Comparison of ENCODE assay signal across 1 cellular context in the genomic region with DNA sequence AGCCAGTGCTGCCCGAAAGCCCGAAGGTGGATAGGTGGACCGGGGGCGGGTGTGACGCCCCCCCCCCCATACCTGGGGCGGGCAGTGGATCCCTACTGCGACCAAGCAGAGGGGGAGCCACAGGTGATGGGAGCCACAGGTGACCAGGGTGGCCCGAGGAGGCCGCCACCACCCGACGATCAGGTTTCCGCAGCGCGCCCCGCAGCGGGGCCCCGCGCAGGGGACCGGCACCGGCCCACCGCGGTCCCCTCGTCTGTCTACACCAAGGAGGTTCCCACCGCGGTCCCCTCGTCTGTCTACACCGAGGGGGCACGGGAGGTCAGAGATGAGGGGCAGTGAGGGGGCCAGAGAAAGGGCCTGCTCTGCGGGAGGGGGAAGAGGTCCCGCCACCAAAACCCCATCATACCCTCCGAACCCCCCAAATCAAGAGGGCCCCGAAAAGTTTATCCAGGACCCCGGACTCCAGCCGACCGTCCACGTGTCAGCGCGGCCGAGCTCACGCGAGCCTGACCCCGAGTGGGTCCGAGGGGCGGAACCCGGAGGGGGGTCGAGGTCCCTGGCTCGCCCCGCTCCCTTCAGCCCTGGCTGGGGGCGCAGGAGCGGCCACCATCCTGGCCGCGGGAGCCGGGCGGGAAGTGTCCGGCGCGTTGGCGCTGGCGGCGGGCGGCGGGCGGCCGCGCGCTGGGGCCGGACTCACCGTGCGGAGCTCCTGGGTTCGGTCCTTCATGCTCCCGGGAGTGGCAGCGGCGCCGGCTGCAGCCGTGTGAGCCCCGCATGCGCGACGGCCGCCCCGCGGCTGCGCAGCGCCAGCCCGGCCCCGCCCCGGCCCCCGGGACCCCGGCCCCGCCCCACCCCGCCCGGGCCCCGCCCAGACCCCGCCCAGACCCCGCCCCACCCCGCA.
TF ChIP-seq lines count a peak whose summit lies in the region.

A gene (minus strand): TSS at position 765 of the 901 bp plus-strand sequence. CDS start 38 bp downstream, at position 727.

TF ChIP-seq in HepG2, 621 proteins besides CTCF, POLR2A, EP300 and RAD21 (continued from another document):
- TF ChIP-seq, protein P1, sequence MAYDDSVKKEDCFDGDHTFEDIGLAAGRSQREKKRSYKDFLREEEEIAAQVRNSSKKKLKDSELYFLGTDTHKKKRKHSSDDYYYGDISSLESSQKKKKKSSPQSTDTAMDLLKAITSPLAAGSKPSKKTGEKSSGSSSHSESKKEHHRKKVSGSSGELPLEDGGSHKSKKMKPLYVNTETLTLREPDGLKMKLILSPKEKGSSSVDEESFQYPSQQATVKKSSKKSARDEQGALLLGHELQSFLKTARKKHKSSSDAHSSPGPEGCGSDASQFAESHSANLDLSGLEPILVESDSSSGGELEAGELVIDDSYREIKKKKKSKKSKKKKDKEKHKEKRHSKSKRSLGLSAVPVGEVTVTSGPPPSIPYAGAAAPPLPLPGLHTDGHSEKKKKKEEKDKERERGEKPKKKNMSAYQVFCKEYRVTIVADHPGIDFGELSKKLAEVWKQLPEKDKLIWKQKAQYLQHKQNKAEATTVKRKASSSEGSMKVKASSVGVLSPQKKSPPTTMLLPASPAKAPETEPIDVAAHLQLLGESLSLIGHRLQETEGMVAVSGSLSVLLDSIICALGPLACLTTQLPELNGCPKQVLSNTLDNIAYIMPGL (CRISPR knock-in tag; IDR thresholded peaks at IDR 0.05; ENCODE audit: borderline replicate concordance in 1 of 2, low read depth in 1 of 2) = no peak
- TF ChIP-seq, protein P2, sequence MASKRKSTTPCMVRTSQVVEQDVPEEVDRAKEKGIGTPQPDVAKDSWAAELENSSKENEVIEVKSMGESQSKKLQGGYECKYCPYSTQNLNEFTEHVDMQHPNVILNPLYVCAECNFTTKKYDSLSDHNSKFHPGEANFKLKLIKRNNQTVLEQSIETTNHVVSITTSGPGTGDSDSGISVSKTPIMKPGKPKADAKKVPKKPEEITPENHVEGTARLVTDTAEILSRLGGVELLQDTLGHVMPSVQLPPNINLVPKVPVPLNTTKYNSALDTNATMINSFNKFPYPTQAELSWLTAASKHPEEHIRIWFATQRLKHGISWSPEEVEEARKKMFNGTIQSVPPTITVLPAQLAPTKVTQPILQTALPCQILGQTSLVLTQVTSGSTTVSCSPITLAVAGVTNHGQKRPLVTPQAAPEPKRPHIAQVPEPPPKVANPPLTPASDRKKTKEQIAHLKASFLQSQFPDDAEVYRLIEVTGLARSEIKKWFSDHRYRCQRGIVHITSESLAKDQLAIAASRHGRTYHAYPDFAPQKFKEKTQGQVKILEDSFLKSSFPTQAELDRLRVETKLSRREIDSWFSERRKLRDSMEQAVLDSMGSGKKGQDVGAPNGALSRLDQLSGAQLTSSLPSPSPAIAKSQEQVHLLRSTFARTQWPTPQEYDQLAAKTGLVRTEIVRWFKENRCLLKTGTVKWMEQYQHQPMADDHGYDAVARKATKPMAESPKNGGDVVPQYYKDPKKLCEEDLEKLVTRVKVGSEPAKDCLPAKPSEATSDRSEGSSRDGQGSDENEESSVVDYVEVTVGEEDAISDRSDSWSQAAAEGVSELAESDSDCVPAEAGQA (IDR thresholded peaks at IDR 0.05; ENCODE audit: low read depth) = no peak
- TF ChIP-seq, protein P2 (CRISPR knock-in tag; IDR thresholded peaks at IDR 0.05; ENCODE audit: borderline replicate concordance) = no peak
- TF ChIP-seq, protein P3, sequence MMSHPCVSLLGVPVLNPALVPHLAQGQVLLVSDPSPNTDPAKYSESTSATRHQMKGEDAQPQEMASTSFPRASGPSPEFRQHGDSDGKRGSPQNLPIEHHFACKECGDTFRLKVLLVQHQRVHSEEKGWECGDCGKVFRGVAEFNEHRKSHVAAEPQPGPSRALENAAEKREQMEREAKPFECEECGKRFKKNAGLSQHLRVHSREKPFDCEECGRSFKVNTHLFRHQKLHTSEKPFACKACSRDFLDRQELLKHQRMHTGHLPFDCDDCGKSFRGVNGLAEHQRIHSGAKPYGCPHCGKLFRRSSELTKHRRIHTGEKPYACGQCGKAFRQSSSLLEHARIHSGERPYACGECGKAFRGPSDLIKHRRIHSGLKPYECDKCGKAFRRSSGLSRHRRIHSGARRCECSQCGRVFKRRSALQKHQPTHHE (CRISPR knock-in tag; IDR thresholded peaks at IDR 0.05; ENCODE audit: borderline replicate concordance) = no peak
- TF ChIP-seq ZNF446 (CRISPR knock-in tag; IDR thresholded peaks at IDR 0.05) = 0 out of 2 replicates have a peak, but pooled peaks have one; percentile 38
- TF ChIP-seq, protein P4, sequence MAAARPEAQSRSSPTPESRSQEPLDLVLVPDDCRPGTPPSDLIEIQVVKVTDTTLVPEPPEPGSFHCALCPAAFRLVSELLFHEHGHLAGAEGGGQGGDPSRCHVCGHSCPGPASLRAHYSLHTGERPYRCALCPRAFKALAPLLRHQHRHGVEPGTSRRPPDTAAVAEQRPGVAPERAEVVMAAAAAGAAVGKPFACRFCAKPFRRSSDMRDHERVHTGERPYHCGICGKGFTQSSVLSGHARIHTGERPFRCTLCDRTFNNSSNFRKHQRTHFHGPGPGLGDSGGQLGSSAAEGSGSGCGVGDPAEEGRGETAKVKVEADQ (CRISPR knock-in tag; IDR thresholded peaks at IDR 0.05; ENCODE audit: borderline replicate concordance) = 0 out of 2 replicates have a peak, but pooled peaks have one; percentile 48
- no peak for TF ChIP-seq ZSCAN21 (CRISPR knock-in tag; IDR thresholded peaks at IDR 0.05; ENCODE audit: borderline replicate concordance)
- TF ChIP-seq YEATS4 (CRISPR knock-in tag; IDR thresholded peaks at IDR 0.05; ENCODE audit: borderline replicate concordance) = peak; percentile 43; the same call in 1 of the 2 replicates
- TF ChIP-seq, protein P5, sequence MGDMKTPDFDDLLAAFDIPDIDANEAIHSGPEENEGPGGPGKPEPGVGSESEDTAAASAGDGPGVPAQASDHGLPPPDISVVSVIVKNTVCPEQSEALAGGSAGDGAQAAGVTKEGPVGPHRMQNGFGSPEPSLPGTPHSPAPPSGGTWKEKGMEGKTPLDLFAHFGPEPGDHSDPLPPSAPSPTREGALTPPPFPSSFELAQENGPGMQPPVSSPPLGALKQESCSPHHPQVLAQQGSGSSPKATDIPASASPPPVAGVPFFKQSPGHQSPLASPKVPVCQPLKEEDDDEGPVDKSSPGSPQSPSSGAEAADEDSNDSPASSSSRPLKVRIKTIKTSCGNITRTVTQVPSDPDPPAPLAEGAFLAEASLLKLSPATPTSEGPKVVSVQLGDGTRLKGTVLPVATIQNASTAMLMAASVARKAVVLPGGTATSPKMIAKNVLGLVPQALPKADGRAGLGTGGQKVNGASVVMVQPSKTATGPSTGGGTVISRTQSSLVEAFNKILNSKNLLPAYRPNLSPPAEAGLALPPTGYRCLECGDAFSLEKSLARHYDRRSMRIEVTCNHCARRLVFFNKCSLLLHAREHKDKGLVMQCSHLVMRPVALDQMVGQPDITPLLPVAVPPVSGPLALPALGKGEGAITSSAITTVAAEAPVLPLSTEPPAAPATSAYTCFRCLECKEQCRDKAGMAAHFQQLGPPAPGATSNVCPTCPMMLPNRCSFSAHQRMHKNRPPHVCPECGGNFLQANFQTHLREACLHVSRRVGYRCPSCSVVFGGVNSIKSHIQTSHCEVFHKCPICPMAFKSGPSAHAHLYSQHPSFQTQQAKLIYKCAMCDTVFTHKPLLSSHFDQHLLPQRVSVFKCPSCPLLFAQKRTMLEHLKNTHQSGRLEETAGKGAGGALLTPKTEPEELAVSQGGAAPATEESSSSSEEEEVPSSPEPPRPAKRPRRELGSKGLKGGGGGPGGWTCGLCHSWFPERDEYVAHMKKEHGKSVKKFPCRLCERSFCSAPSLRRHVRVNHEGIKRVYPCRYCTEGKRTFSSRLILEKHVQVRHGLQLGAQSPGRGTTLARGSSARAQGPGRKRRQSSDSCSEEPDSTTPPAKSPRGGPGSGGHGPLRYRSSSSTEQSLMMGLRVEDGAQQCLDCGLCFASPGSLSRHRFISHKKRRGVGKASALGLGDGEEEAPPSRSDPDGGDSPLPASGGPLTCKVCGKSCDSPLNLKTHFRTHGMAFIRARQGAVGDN (CRISPR knock-in tag; IDR thresholded peaks at IDR 0.05) = peak; percentile 66
- no peak for TF ChIP-seq ZNF234 (CRISPR knock-in tag; conservative IDR thresholded peaks at IDR 0.05)
- TF ChIP-seq NFATC3 (CRISPR knock-in tag; IDR thresholded peaks at IDR 0.05) = no peak
- TF ChIP-seq ZNF136 (CRISPR knock-in tag; IDR thresholded peaks at IDR 0.05; ENCODE audit: low read depth) = no peak
- TF ChIP-seq, protein P6, sequence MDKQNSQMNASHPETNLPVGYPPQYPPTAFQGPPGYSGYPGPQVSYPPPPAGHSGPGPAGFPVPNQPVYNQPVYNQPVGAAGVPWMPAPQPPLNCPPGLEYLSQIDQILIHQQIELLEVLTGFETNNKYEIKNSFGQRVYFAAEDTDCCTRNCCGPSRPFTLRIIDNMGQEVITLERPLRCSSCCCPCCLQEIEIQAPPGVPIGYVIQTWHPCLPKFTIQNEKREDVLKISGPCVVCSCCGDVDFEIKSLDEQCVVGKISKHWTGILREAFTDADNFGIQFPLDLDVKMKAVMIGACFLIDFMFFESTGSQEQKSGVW (CRISPR knock-in tag; IDR thresholded peaks at IDR 0.05; ENCODE audit: borderline replicate concordance) = no peak
- no peak for TF ChIP-seq SMC3 (IDR thresholded peaks at IDR 0.05; ENCODE audit: low read length)
- no peak for TF ChIP-seq ZNF749 (CRISPR knock-in tag; IDR thresholded peaks at IDR 0.05; ENCODE audit: borderline replicate concordance)
- TF ChIP-seq SUZ12 (IDR thresholded peaks at IDR 0.05; ENCODE audit: low read depth, low read length) = no peak
- no peak for TF ChIP-seq ZNF30 (CRISPR knock-in tag; IDR thresholded peaks at IDR 0.05)
- TF ChIP-seq MTA1 (CRISPR knock-in tag; IDR thresholded peaks at IDR 0.05; ENCODE audit: borderline replicate concordance) = no peak
- no peak for TF ChIP-seq ISL2 (CRISPR knock-in tag; IDR thresholded peaks at IDR 0.05)
- no peak for TF ChIP-seq SMAD3 (CRISPR knock-in tag; IDR thresholded peaks at IDR 0.05)
- TF ChIP-seq MXI1 (IDR thresholded peaks at IDR 0.05; ENCODE audit: borderline replicate concordance, low read depth, low read length) = peak; percentile 15; the same call in 1 of the 3 replicates
- no peak for TF ChIP-seq MTF1 (CRISPR knock-in tag; IDR thresholded peaks at IDR 0.05)
- TF ChIP-seq MEF2D (CRISPR knock-in tag; IDR thresholded peaks at IDR 0.05) = no peak
- TF ChIP-seq, protein P7, sequence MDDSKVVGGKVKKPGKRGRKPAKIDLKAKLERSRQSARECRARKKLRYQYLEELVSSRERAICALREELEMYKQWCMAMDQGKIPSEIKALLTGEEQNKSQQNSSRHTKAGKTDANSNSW (CRISPR knock-in tag; IDR thresholded peaks at IDR 0.05; ENCODE audit: borderline replicate concordance) = no peak
- TF ChIP-seq ZNF264 (CRISPR knock-in tag; IDR thresholded peaks at IDR 0.05) = no peak
- TF ChIP-seq, protein P8, sequence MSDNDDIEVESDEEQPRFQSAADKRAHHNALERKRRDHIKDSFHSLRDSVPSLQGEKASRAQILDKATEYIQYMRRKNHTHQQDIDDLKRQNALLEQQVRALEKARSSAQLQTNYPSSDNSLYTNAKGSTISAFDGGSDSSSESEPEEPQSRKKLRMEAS (IDR thresholded peaks at IDR 0.05) = peak; percentile 62
- TF ChIP-seq, protein P9, sequence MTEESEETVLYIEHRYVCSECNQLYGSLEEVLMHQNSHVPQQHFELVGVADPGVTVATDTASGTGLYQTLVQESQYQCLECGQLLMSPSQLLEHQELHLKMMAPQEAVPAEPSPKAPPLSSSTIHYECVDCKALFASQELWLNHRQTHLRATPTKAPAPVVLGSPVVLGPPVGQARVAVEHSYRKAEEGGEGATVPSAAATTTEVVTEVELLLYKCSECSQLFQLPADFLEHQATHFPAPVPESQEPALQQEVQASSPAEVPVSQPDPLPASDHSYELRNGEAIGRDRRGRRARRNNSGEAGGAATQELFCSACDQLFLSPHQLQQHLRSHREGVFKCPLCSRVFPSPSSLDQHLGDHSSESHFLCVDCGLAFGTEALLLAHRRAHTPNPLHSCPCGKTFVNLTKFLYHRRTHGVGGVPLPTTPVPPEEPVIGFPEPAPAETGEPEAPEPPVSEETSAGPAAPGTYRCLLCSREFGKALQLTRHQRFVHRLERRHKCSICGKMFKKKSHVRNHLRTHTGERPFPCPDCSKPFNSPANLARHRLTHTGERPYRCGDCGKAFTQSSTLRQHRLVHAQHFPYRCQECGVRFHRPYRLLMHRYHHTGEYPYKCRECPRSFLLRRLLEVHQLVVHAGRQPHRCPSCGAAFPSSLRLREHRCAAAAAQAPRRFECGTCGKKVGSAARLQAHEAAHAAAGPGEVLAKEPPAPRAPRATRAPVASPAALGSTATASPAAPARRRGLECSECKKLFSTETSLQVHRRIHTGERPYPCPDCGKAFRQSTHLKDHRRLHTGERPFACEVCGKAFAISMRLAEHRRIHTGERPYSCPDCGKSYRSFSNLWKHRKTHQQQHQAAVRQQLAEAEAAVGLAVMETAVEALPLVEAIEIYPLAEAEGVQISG (CRISPR knock-in tag; IDR thresholded peaks at IDR 0.05) = 0 out of 2 replicates have a peak, but pooled peaks have one; percentile 3
- TF ChIP-seq, protein P10, sequence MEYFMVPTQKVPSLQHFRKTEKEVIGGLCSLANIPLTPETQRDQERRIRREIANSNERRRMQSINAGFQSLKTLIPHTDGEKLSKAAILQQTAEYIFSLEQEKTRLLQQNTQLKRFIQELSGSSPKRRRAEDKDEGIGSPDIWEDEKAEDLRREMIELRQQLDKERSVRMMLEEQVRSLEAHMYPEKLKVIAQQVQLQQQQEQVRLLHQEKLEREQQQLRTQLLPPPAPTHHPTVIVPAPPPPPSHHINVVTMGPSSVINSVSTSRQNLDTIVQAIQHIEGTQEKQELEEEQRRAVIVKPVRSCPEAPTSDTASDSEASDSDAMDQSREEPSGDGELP (IDR thresholded peaks at IDR 0.05; ENCODE audit: borderline replicate concordance, low read depth) = no peak
- TF ChIP-seq ZFY (CRISPR knock-in tag; IDR thresholded peaks at IDR 0.05) = peak; percentile 68
- no peak for TF ChIP-seq GTF2F1 (IDR thresholded peaks at IDR 0.05; ENCODE audit: low read length)
- TF ChIP-seq ZNF501 (CRISPR knock-in tag; IDR thresholded peaks at IDR 0.05) = 0 out of 2 replicates have a peak, but pooled peaks have one; percentile 31
